ENCODE assay signal across 11 cellular contexts in the genomic region with DNA sequence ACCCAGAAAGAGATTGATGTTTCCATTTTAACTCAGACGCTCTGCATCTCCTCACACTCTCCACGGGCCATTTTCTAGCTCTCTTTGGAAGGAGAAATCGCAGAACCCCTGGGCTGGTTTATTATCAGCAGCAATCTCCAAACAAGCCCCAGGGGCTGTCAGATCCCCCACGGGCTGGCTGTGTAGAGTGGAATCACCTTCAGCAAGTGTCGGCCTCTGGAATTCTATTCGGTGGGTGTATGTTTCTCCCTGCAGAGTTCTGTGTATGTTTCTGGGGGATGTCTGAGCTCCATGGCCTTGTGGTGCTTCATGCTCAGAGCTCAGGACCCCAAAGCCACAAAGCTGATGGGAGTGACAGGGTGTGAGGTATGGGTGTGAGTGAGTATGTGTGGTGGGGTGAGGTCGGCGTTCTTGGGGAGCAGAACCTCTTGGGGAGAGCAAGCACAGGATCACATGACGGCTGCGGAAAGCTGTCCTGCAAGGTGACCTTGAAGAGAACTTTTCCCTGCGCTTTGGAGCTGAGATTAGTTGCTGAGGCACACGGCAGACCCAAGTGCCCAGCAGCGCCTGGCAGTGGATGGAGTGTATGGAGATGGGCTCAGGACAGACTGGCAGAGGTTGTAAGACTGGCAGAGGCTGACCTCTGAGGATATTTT. TPM values are rescaled to one million over a fixed set of nuclear protein-coding genes. Genes with fewer than 3 reads are reported as not detected.
DNase-seq lines count a peak whose midpoint lies in the region; ATAC-seq and TF ChIP-seq lines count a peak whose summit lies in the region.
"Had no signal": no experiment of that assay in that cellular context is flagged by ENCODE, and none has a peak within 500 bp of the region (broad histone marks: within the 10 kb centered on the region; RNA-seq: fewer than 3 reads in every experiment).

No MANE protein-coding gene starts in this region.

- H3K4me2 ChIP-seq in trophoblast cell (ENCODE audit: low read length): peak overlapping the region; percentile 24

- H2AFZ ChIP-seq in trophoblast cell (ENCODE audit: insufficient read depth, low read length, poor library complexity): no peak overlapping the region

- H3K27ac ChIP-seq in trophoblast cell (ENCODE audit: low read depth, low read length) (peak overlapping the region; percentile 10), brain microvascular endothelial cell (no peak overlapping the region)
- H3K27ac ChIP-seq: SJSA1 had no signal

- no peaks in the 10 kb centered on the region for H3K27me3 Mint-ChIP-seq in activated naive CD8-positive, alpha-beta T cell treated with anti-CD3 and anti-CD28 coated beads for 36 hours

- H3K79me1 ChIP-seq in trophoblast cell (ENCODE audit: low read length): peaks cover 24% of the 10 kb centered on the region

- H3K9me3 Mint-ChIP-seq in activated naive CD8-positive, alpha-beta T cell treated with anti-CD3 and anti-CD28 coated beads for 36 hours: no peaks in the 10 kb centered on the region

- in situ Hi-C loops in brain microvascular endothelial cell (cut with HindIII; ENCODE audit: low pct_ligation_motif_present, low sequenced_read_pairs): no loop called here

- peak overlapping the region; percentile 94 for H4K91ac ChIP-seq in trophoblast cell (ENCODE audit: low read depth, low read length)

- H2BK5ac ChIP-seq in trophoblast cell (ENCODE audit: low read depth, low read length, poor library complexity): no peak overlapping the region

- no peak overlapping the region for H4K12ac ChIP-seq in trophoblast cell (ENCODE audit: low read depth, low read length)

- H3K9ac ChIP-seq in trophoblast cell (ENCODE audit: low read length): no peak overlapping the region

- H3K36me3 Mint-ChIP-seq in activated naive CD8-positive, alpha-beta T cell treated with anti-CD3 and anti-CD28 coated beads for 36 hours: no peaks in the 10 kb centered on the region

- H3K4me3 ChIP-seq in trophoblast cell (ENCODE audit: low read depth, low read length): no peak overlapping the region
- no peak overlapping the region for H3K4me3 ChIP-seq in brain microvascular endothelial cell (ENCODE audit: low read depth, low read length)
- H3K4me3 ChIP-seq: SJSA1 had no signal

- no peak overlapping the region for H3K4me3 Mint-ChIP-seq in activated naive CD8-positive, alpha-beta T cell treated with anti-CD3 and anti-CD28 coated beads for 36 hours

- H3K79me2 ChIP-seq in trophoblast cell (ENCODE audit: control insufficient read depth, insufficient read depth, low read length, poor library complexity): peaks cover 4% of the 10 kb centered on the region

- peak overlapping the region; percentile 7 for H3K4ac ChIP-seq in trophoblast cell (ENCODE audit: low read depth, low read length)

- no peak overlapping the region for H2BK12ac ChIP-seq in trophoblast cell (ENCODE audit: low read length)

- no peak for TF ChIP-seq CTCF in brain microvascular endothelial cell (IDR thresholded peaks at IDR 0.05; ENCODE audit: low read depth, low read length, missing control alignments)

- no peaks in the 10 kb centered on the region for H3K36me3 ChIP-seq in trophoblast cell (ENCODE audit: control insufficient read depth in 1 of 2, insufficient read depth in 2 of 2, low read length in 2 of 2)
- H3K36me3 ChIP-seq in brain microvascular endothelial cell (replicated peaks): no peaks in the 10 kb centered on the region
- H3K36me3 ChIP-seq: SJSA1 had no signal

- DNase-seq in NCI-H82 (lab: John Stamatoyannopoulos, UW) (peak; percentile 41), NCI-H82 treated with DMSO at 0.1 percent for 48 hours (lab: John Stamatoyannopoulos, UW; ENCODE audit: unreplicated experiment) (no peak), left cardiac atrium (peak; percentile 41), trophoblast cell (no peak), NCI-H1930 (lab: John Stamatoyannopoulos, UW) (no peak), brain microvascular endothelial cell (no peak)
- no peak for DNase-seq in activated naive CD8-positive, alpha-beta T cell treated with anti-CD3 and anti-CD28 coated beads for 36 hours
- DNase-seq: central memory CD4-positive, alpha-beta T cell; DMS53 had no signal

- no peak overlapping the region for H3K27ac Mint-ChIP-seq in activated naive CD8-positive, alpha-beta T cell treated with anti-CD3 and anti-CD28 coated beads for 36 hours

- H2AK5ac ChIP-seq in trophoblast cell (ENCODE audit: low read length): no peak overlapping the region

- no peaks in the 10 kb centered on the region for H3K4me1 Mint-ChIP-seq in activated naive CD8-positive, alpha-beta T cell treated with anti-CD3 and anti-CD28 coated beads for 36 hours

- peak overlapping the region; percentile 24 for H3K14ac ChIP-seq in trophoblast cell (ENCODE audit: low read length)

- WGBS in trophoblast cell (ENCODE audit: extremely low coverage, insufficient coverage, insufficient read length): no CpG with 5 or more reads among the region's 13 CpGs

- H4K8ac ChIP-seq in trophoblast cell (ENCODE audit: low read depth, low read length): no peak overlapping the region

- H2BK120ac ChIP-seq in trophoblast cell (ENCODE audit: insufficient read depth, low read length, poor library complexity): peak overlapping the region; percentile 0

- no peak overlapping the region for H3K23ac ChIP-seq in trophoblast cell (ENCODE audit: low read length)

- intact Hi-C loops in left cardiac atrium (cut with DNase I): loop anchor here in 1 of 2 donors (5.0 kb wide), 1 partner anchor 34 kb away; no protein-coding TSS in a partner anchor

- peak; percentile 41 to 51 for ATAC-seq in left cardiac atrium
- ATAC-seq in GM18517 (IDR thresholded peaks at IDR 0.05; ENCODE audit: unreplicated experiment): no peak

- H3K27me3 ChIP-seq in trophoblast cell (ENCODE audit: insufficient read depth, low read length) (no peaks in the 10 kb centered on the region), brain microvascular endothelial cell (replicated peaks) (no peaks in the 10 kb centered on the region)
- H3K27me3 ChIP-seq: SJSA1 had no signal

- no peaks in the 10 kb centered on the region for H3K9me3 ChIP-seq in trophoblast cell (ENCODE audit: insufficient read depth, low read depth, low read length)
- H3K9me3 ChIP-seq: SJSA1 had no signal

- peaks cover 31 to 43% of the 10 kb centered on the region in 2 experiments for H3K4me1 ChIP-seq in trophoblast cell (ENCODE audit: control insufficient read depth in 1 of 2, insufficient read depth in 2 of 2, low read length in 2 of 2)

- no peak overlapping the region for H3K18ac ChIP-seq in trophoblast cell (ENCODE audit: low read length)

RNA-seq across cellular contexts. Expression of a gene that starts 0.5 kb away (rescaled TPM):
- 10 to 100 TPM; 15.2 to 23.3 TPM for total RNA-seq in left cardiac atrium
- 4.2 and 5.0 TPM in 2 replicates for polyA plus RNA-seq in trophoblast cell (2013)
- total RNA-seq in activated naive CD8-positive, alpha-beta T cell treated with anti-CD3 and anti-CD28 coated beads for 36 hours: 1 to 10 TPM; 1.0 to 1.3 TPM

Comparison
In these comparisons a context has a peak if more than half of its experiments do, and no peak if none do; other contexts are left out.
1. DNase-seq: peak in NCI-H82 (single experiment) and left cardiac atrium (single experiment); none in NCI-H82 treated with DMSO at 0.1 percent for 48 hours (single experiment), trophoblast cell (0 of 2), NCI-H1930 (0 of 2), brain microvascular endothelial cell (single experiment) and activated naive CD8-positive, alpha-beta T cell treated with anti-CD3 and anti-CD28 coated beads for 36 hours (single experiment).
2. RNA of a gene that starts 0.5 kb away (total RNA-seq): 15.2 to 23.3 TPM in left cardiac atrium; 1.0 to 1.3 TPM in activated naive CD8-positive, alpha-beta T cell treated with anti-CD3 and anti-CD28 coated beads for 36 hours; every median in the first group is over 4 times any median in the second.